Comparison of ENCODE assay signal across 9 cellular contexts in the genomic region with DNA sequence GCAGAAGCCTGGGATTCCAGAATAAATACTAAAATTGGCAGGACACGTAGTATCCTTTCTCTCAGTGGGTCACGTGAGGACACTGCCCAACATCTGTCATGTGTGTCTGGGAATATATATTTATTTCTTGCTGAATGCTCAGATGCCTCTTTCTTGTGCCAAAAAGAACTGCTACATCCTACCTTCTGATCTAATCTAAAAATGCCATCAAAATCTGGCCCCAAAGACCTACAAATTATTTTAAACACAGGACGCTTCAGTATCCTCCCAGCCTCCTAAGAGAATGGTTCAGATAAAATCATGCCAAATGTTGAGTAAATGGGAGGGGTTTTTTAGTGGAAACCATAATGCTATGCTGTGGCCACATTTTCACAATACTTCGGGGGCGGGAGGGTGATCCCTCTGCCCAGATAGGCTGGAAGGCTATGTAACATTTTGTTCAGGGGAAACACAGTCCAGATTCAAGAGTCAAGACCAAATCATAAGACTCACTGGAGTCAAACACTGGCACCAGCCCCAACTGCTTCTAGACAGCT. TPM values are rescaled to one million over a fixed set of nuclear protein-coding genes. Genes with fewer than 3 reads are reported as not detected.
DNase-seq lines count a peak whose midpoint lies in the region; TF ChIP-seq lines count a peak whose summit lies in the region.
"Had no signal": no experiment of that assay in that cellular context is flagged by ENCODE, and none has a peak within 500 bp of the region (broad histone marks: within the 10 kb centered on the region; RNA-seq: fewer than 3 reads in every experiment).

No MANE protein-coding gene starts in this region.

- H3K27ac ChIP-seq in MM.1S (ENCODE audit: low read length), result no peak overlapping the region

- no peak overlapping the region for H2AFZ ChIP-seq in MM.1S (ENCODE audit: low read length)

- H3K9me3 ChIP-seq in MM.1S (replicated peaks; ENCODE audit: insufficient read depth, low read length), result no peaks in the 10 kb centered on the region

- H3K4me3 ChIP-seq in MM.1S (ENCODE audit: low read length), result no peak overlapping the region

- H3K9me3 Mint-ChIP-seq in dendritic cell treated with granulocyte-macrophage colony-stimulating factor and Interleukin-4, amounts not matched to agents 40 ng/mL and 50 ng/mL, for 4 days, result no peaks in the 10 kb centered on the region
- no peaks in the 10 kb centered on the region for H3K9me3 Mint-ChIP-seq in nephron progenitor cell

- H3K27me3 Mint-ChIP-seq in dendritic cell treated with granulocyte-macrophage colony-stimulating factor and Interleukin-4, amounts not matched to agents 40 ng/mL and 50 ng/mL, for 4 days, result no peaks in the 10 kb centered on the region
- peaks cover 5% of the 10 kb centered on the region for H3K27me3 Mint-ChIP-seq in nephron progenitor cell (ENCODE audit: low read depth, poor library complexity)

- no peaks in the 10 kb centered on the region for H3K36me3 ChIP-seq in MM.1S (replicated peaks; ENCODE audit: insufficient read depth, low read length)

- peaks cover 3% of the 10 kb centered on the region; the same call in 1 of the 2 replicates for H3K4me1 ChIP-seq in MM.1S (ENCODE audit: low read length)

- peak; percentile 79 for DNase-seq in AG08395 (ENCODE audit: low spot score)
- peak; percentile 84 for DNase-seq in NCI-H226
- no peak for DNase-seq in nephron progenitor cell
- no peak for DNase-seq in occipital lobe (lab: John Stamatoyannopoulos, UW)
- no peak for DNase-seq in MM.1S
- no peak for DNase-seq in NCI-H146 treated with DMSO at 0.1 percent for 48 hours (lab: John Stamatoyannopoulos, UW; ENCODE audit: unreplicated experiment)
- no peak for DNase-seq in activated naive CD4-positive, alpha-beta T cell (lab: John Stamatoyannopoulos, UW)
- DNase-seq: activated CD4-positive, alpha-beta T cell treated with anti-CD3 and anti-CD28 coated beads, Interleukin-2, amount 50 U/mL, for 4 hours had no signal

- H3K4me3 Mint-ChIP-seq in dendritic cell treated with granulocyte-macrophage colony-stimulating factor and Interleukin-4, amounts not matched to agents 40 ng/mL and 50 ng/mL, for 4 days, result no peak overlapping the region
- no peak overlapping the region for H3K4me3 Mint-ChIP-seq in nephron progenitor cell

- TF ChIP-seq CTCF in nephron progenitor cell (IDR thresholded peaks at IDR 0.05) (no peak), MM.1S (IDR thresholded peaks at IDR 0.05; ENCODE audit: low read length) (no peak)

- H3K79me2 ChIP-seq in MM.1S (ENCODE audit: low read length), result no peaks in the 10 kb centered on the region

- peaks cover 78% of the 10 kb centered on the region for H3K36me3 Mint-ChIP-seq in dendritic cell treated with granulocyte-macrophage colony-stimulating factor and Interleukin-4, amounts not matched to agents 40 ng/mL and 50 ng/mL, for 4 days (ENCODE audit: low read depth)
- peaks cover 24% of the 10 kb centered on the region for H3K36me3 Mint-ChIP-seq in nephron progenitor cell (ENCODE audit: low read depth)

- H3K4me2 ChIP-seq in MM.1S (ENCODE audit: low read depth, low read length), result no peak overlapping the region

- H3F3A ChIP-seq in MM.1S (ENCODE audit: insufficient read depth, low read length), result no peaks in the 10 kb centered on the region

- no peak overlapping the region for H3K9ac ChIP-seq in MM.1S (ENCODE audit: low read length)

- intact Hi-C loops in dendritic cell treated with granulocyte-macrophage colony-stimulating factor and Interleukin-4, amounts not matched to agents 40 ng/mL and 50 ng/mL, for 4 days (cut with micrococcal nuclease), result no loop called here

- H3K27ac Mint-ChIP-seq in dendritic cell treated with granulocyte-macrophage colony-stimulating factor and Interleukin-4, amounts not matched to agents 40 ng/mL and 50 ng/mL, for 4 days, result peak overlapping the region; percentile 41
- peak overlapping the region; percentile 15 for H3K27ac Mint-ChIP-seq in nephron progenitor cell

- no peaks in the 10 kb centered on the region for H3K27me3 ChIP-seq in MM.1S (replicated peaks; ENCODE audit: insufficient read depth, low read length)

- H3K9me2 ChIP-seq in MM.1S (replicated peaks; ENCODE audit: insufficient read depth, low read length), result no peaks in the 10 kb centered on the region

- no peaks in the 10 kb centered on the region for H4K20me1 ChIP-seq in MM.1S (ENCODE audit: insufficient read depth, low read length)

- H3K4me1 Mint-ChIP-seq in dendritic cell treated with granulocyte-macrophage colony-stimulating factor and Interleukin-4, amounts not matched to agents 40 ng/mL and 50 ng/mL, for 4 days (ENCODE audit: low read depth), result peaks cover 38% of the 10 kb centered on the region
- H3K4me1 Mint-ChIP-seq in nephron progenitor cell, result peaks cover 53% of the 10 kb centered on the region

RNA-seq across cellular contexts. Expression of gene CORO6, which starts 22.9 kb away (rescaled TPM):
- total RNA-seq in occipital lobe, result 0.47 TPM

RNA-seq across cellular contexts. Expression of gene ANKRD13B, which starts 52.7 kb away (rescaled TPM):
- total RNA-seq in occipital lobe, result 28.1 TPM

RNA-seq across cellular contexts. Expression of gene GIT1, which starts 56.1 kb away (rescaled TPM):
- 29.6 TPM for total RNA-seq in occipital lobe

Comparison
In these comparisons a context has a peak if more than half of its experiments do, and no peak if none do; other contexts are left out.
1. DNase-seq: peak in AG08395 (single experiment) and NCI-H226 (single experiment); none in nephron progenitor cell (single experiment), occipital lobe (single experiment), MM.1S (single experiment), NCI-H146 treated with DMSO at 0.1 percent for 48 hours (single experiment) and activated naive CD4-positive, alpha-beta T cell (0 of 4).